ENCODE assay signal across 8 cellular contexts in the genomic region with DNA sequence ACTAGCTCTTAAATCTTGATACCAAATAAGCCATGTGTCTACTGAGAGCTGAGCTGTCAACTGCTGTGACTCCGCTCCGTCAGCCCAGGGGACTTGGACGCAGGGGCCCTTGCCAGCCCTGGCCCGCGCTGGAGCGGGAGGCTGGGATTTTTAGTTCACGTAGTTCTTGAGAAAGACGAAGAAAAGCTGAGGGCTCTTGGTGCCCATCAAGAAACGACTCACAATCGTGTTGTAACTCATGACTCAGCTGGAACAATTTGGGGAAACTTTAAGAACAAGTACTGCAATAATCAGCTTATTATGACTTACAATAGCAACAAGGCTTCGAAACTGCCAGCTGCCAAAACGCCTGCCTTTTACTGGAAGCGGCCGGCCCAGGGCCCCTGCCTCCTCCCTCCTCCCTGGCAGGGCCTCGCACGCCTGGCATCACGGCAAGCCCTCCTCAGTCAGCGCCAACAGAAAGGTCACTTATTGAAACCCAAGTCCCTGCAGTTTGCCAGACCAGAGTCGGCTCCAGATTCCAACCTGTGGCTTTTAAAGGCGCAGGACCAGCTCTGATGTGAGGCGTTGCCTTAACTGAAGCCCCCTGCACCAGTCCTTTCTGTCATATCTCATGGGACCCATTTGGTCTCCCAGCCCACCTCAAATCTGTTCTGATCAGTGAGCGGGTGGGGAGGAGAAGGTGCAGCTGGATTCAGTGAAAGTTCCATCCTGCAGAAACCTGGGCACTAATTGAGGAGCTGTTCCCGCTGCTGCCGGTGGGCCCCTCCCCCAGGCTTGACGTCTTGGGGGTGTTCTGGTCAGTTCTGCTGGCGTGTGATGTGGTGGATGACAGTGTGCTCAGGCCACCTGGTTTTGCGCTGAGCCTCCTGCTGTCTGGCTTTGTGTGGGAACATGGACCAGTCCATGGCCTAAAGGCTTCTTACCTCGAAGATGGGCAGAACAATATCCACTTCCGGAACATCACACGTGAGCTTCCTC.
DNase-seq lines count a peak whose midpoint lies in the region; ATAC-seq, FAIRE-seq and TF ChIP-seq lines count a peak whose summit lies in the region.

No MANE protein-coding gene starts in this region.

- no peak for ATAC-seq in HG03469 (IDR thresholded peaks at IDR 0.05; ENCODE audit: unreplicated experiment)

- no peak overlapping the region for H3K4me3 Mint-ChIP-seq in activated naive CD4-positive, alpha-beta T cell treated with anti-CD3 and anti-CD28 coated beads for 36 hours
- H3K4me3 Mint-ChIP-seq in activated T-cell treated with anti-CD3 and anti-CD28 coated beads, Interleukin-2, amount 50 U/mL, for 24 hours: no peak overlapping the region

- peaks cover 50% of the 10 kb centered on the region for H3K4me1 Mint-ChIP-seq in activated naive CD4-positive, alpha-beta T cell treated with anti-CD3 and anti-CD28 coated beads for 36 hours (ENCODE audit: low read depth)
- peaks cover 60% of the 10 kb centered on the region for H3K4me1 Mint-ChIP-seq in activated T-cell treated with anti-CD3 and anti-CD28 coated beads, Interleukin-2, amount 50 U/mL, for 24 hours (ENCODE audit: low read depth)

- H3K4me2 ChIP-seq in osteoblast (ENCODE audit: insufficient read depth, low read length): peak overlapping the region; percentile 80

- DNase-seq in activated naive CD4-positive, alpha-beta T cell treated with anti-CD3 and anti-CD28 coated beads for 36 hours: peak; percentile 38
- DNase-seq in activated naive CD4-positive, alpha-beta T cell treated with anti-CD3 and anti-CD28 coated beads, Interleukin-2, amount 50 U/mL, for 16 hours: no peak
- DNase-seq in activated T-cell treated with anti-CD3 and anti-CD28 coated beads, Interleukin-2, amount 50 U/mL, for 24 hours: no peak
- DNase-seq in frontal cortex (ENCODE audit: low spot score in 2 of 2) (peak; percentile 40 to 63), osteoblast (ENCODE audit: insufficient read length, low spot score, missing footprints) (peak; percentile 96), D721Med (ENCODE audit: insufficient read length, low spot score) (no peak), cortex of kidney (lab: John Stamatoyannopoulos, UW) (no peak)

- H3K79me2 ChIP-seq in osteoblast (ENCODE audit: insufficient read depth, low read length): peaks cover 36% of the 10 kb centered on the region

- no peak overlapping the region for H2AFZ ChIP-seq in osteoblast (ENCODE audit: low read length)

- H3K36me3 ChIP-seq in osteoblast (ENCODE audit: insufficient read depth, low read length): peaks cover 43% of the 10 kb centered on the region

- peak overlapping the region; percentile 89 for H3K27ac ChIP-seq in osteoblast (ENCODE audit: low read depth, low read length)

- H3K9me3 ChIP-seq in osteoblast (ENCODE audit: low read depth, low read length): no peaks in the 10 kb centered on the region

- H4K20me1 ChIP-seq in osteoblast (ENCODE audit: insufficient read depth, low read length): peaks cover 52% of the 10 kb centered on the region

- H3K27ac Mint-ChIP-seq in activated naive CD4-positive, alpha-beta T cell treated with anti-CD3 and anti-CD28 coated beads for 36 hours: peak overlapping the region; percentile 69
- peak overlapping the region; percentile 77 for H3K27ac Mint-ChIP-seq in activated T-cell treated with anti-CD3 and anti-CD28 coated beads, Interleukin-2, amount 50 U/mL, for 24 hours

- no peaks in the 10 kb centered on the region for H3K9me3 Mint-ChIP-seq in activated naive CD4-positive, alpha-beta T cell treated with anti-CD3 and anti-CD28 coated beads for 36 hours
- no peaks in the 10 kb centered on the region for H3K9me3 Mint-ChIP-seq in activated T-cell treated with anti-CD3 and anti-CD28 coated beads, Interleukin-2, amount 50 U/mL, for 24 hours

- peaks cover 38% of the 10 kb centered on the region for H3K4me1 ChIP-seq in osteoblast (ENCODE audit: insufficient read depth, low read length)

- CTCF ChIA-PET in activated naive CD4-positive, alpha-beta T cell treated with anti-CD3 and anti-CD28 coated beads for 36 hours (lab: Charles Lee): interaction anchor here (0.6 to 4.1 kb wide), 12 partner anchors 8 to 240 kb away, joined by 3 to 40 read pairs (median 5); no protein-coding TSS in a partner anchor

- no peaks in the 10 kb centered on the region for H3K27me3 Mint-ChIP-seq in activated naive CD4-positive, alpha-beta T cell treated with anti-CD3 and anti-CD28 coated beads for 36 hours (ENCODE audit: low read depth)
- no peaks in the 10 kb centered on the region for H3K27me3 Mint-ChIP-seq in activated T-cell treated with anti-CD3 and anti-CD28 coated beads, Interleukin-2, amount 50 U/mL, for 24 hours

- peak overlapping the region; percentile 37 for H3K4me3 ChIP-seq in osteoblast (ENCODE audit: insufficient read depth, low read length)

- no peak for TF ChIP-seq CTCF in osteoblast (IDR thresholded peaks at IDR 0.05; ENCODE audit: extremely low read depth, low read depth, low read length)
- no peak for TF ChIP-seq CTCF in D721Med (IDR thresholded peaks at IDR 0.05; ENCODE audit: insufficient read depth, missing control alignments)

- H3K36me3 Mint-ChIP-seq in activated naive CD4-positive, alpha-beta T cell treated with anti-CD3 and anti-CD28 coated beads for 36 hours (ENCODE audit: low read depth): peaks cover 29% of the 10 kb centered on the region
- peaks cover 43% of the 10 kb centered on the region for H3K36me3 Mint-ChIP-seq in activated T-cell treated with anti-CD3 and anti-CD28 coated beads, Interleukin-2, amount 50 U/mL, for 24 hours (ENCODE audit: low read depth)

- H3K27me3 ChIP-seq in osteoblast (ENCODE audit: insufficient read depth, low read length): no peaks in the 10 kb centered on the region

- intact Hi-C loops in activated naive CD4-positive, alpha-beta T cell treated with anti-CD3 and anti-CD28 coated beads for 36 hours (cut with micrococcal nuclease): loop anchor here (10.0 kb wide), 2 partner anchors 404 to 956 kb away; no protein-coding TSS in a partner anchor

- FAIRE-seq in frontal cortex (lab: Jason Lieb, UNC): no peak
- FAIRE-seq in D721Med (lab: Jason Lieb, UNC): no peak

Comparison
In these comparisons a context has a peak if more than half of its experiments do, and no peak if none do; other contexts are left out.
1. DNase-seq: peak in activated naive CD4-positive, alpha-beta T cell treated with anti-CD3 and anti-CD28 coated beads for 36 hours (single experiment), frontal cortex (2 of 2) and osteoblast (single experiment); none in activated naive CD4-positive, alpha-beta T cell treated with anti-CD3 and anti-CD28 coated beads, Interleukin-2, amount 50 U/mL, for 16 hours (single experiment), activated T-cell treated with anti-CD3 and anti-CD28 coated beads, Interleukin-2, amount 50 U/mL, for 24 hours (single experiment), D721Med (single experiment) and cortex of kidney (single experiment).